In genomic region chr12:7293670-7294069, GRCh38 we compare ENCODE assay signal across 25 cellular contexts. TPM values are rescaled to one million over a fixed set of nuclear protein-coding genes. Genes with fewer than 3 reads are reported as not detected.
"Had no signal": no experiment of that assay in that cellular context is flagged by ENCODE, and none has a peak within 500 bp of the region (broad histone marks: within the 10 kb centered on the region; RNA-seq: fewer than 3 reads in every experiment).

No MANE protein-coding gene starts in this region.

- H3K4me3 ChIP-seq: breast epithelium had no signal

- H3K4me3 Mint-ChIP-seq: activated CD8-positive, alpha-beta T cell treated with anti-CD3 and anti-CD28 coated beads, Interleukin-2, amount 10 ng/mL, durations not matched to agents 7 days and 5 days; T-helper 17 cell; WTC11 had no signal

- H3K27ac ChIP-seq: breast epithelium had no signal

- ATAC-seq: activated CD8-positive, alpha-beta T cell treated with anti-CD3 and anti-CD28 coated beads, Interleukin-2, amount 10 ng/mL, durations not matched to agents 7 days and 5 days; PC-3; T-helper 17 cell; WTC11 had no signal

- DNase-seq: activated CD4-positive, alpha-beta T cell treated with anti-CD3 and anti-CD28 coated beads for 48 hours; activated CD4-positive, alpha-beta T cell treated with anti-CD3 and anti-CD28 coated beads, Interleukin-2, amount 50 U/mL, for 4 hours; activated CD4-positive, CD25-positive, alpha-beta regulatory T cell treated with anti-CD3 and anti-CD28 coated beads, Interleukin-2, amount 50 U/mL, for 72 hours; activated CD8-positive, alpha-beta memory T cell treated with anti-CD3 and anti-CD28 coated beads, Interleukin-2, amount 50 U/mL, for 48 hours; activated CD8-positive, alpha-beta T cell treated with anti-CD3 and anti-CD28 coated beads, Interleukin-2, amount 10 ng/mL, durations not matched to agents 7 days and 5 days; activated naive CD4-positive, alpha-beta T cell treated with anti-CD3 and anti-CD28 coated beads, Interleukin-2, amount 50 U/mL, for 16 hours; activated T-cell treated with anti-CD3 and anti-CD28 coated beads, Interleukin-2, amount 50 U/mL, for 1 hour; aorta; caudate nucleus; MM.1S; NCI-H1105; NCI-H1436; NCI-H1694 treated with DMSO at 0.1 percent for 48 hours; NCI-H2029 treated with DMSO at 0.1 percent for 48 hours; NCI-H345; NCI-H510A; NK-92 treated with Interleukin-12 subunit alpha and Interleukin-12 subunit beta, amount 100 ng/mL, for 24 hours; PC-3; SHP77 treated with DMSO at 0.1 percent for 48 hours; T-helper 17 cell; T1000 had no signal

- H3K4me1 ChIP-seq: breast epithelium had no signal

- H3K27ac Mint-ChIP-seq: activated CD8-positive, alpha-beta T cell treated with anti-CD3 and anti-CD28 coated beads, Interleukin-2, amount 10 ng/mL, durations not matched to agents 7 days and 5 days; T-helper 17 cell; WTC11 had no signal

- H3K36me3 ChIP-seq: breast epithelium had no signal

- H3K27me3 ChIP-seq: breast epithelium had no signal

RNA-seq across cellular contexts. Expression of gene ACSM4, which starts 10.2 kb away (rescaled TPM):
- total RNA-seq: activated CD8-positive, alpha-beta T cell treated with anti-CD3 and anti-CD28 coated beads, Interleukin-2, amount 10 ng/mL, durations not matched to agents 7 days and 5 days; aorta; breast epithelium; cerebellum; PC-3; SK-MEL-5; T-helper 17 cell; WTC11 had no signal
- polyA plus RNA-seq: aorta had no signal
